1 cellular context compared by ENCODE assay signal in the genomic region with DNA sequence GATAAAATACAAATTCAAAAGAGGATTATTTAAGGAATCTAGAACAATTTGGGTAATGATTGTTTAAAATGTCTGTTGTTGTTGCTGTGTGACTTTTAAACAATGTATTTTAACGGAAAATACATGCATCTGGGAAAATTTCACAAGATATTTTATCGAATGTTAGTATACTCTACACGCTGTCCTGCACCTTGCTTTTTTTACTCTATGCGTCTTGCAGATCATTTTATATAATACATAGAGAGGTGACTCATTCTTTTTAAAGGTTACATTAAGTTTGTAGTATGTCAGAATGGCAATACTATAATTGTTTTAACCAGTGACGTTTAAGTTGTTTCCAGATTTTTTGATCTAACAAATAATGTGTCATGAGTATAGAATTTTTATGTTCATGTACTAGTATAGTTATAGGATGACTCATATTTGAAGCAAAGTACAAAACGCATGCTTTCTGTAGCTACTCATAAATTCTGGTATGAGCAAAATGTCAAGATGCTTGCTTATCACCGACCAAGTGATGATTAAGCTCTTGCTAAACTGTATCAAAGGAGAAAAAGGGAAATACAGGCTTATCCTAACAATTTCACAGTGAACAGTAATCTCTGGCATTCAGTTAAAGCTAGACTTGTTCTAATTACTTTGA.
A peak's percentile ranks its signal among the peaks of the same experiment; 100 is the strongest.
TF ChIP-seq lines count a peak whose summit lies in the region.

No MANE protein-coding gene starts in this region.

TF ChIP-seq in SK-N-SH, 30 proteins besides CTCF, POLR2A, EP300 and RAD21 (continued from another document):
- 0 out of 2 replicates have a peak, but pooled peaks have one; percentile 29 for TF ChIP-seq GABPA (IDR thresholded peaks at IDR 0.05; ENCODE audit: low read depth)
- no peak for TF ChIP-seq SIN3A (IDR thresholded peaks at IDR 0.05; ENCODE audit: borderline replicate concordance, low read depth, low read length)
- TF ChIP-seq, protein P1, sequence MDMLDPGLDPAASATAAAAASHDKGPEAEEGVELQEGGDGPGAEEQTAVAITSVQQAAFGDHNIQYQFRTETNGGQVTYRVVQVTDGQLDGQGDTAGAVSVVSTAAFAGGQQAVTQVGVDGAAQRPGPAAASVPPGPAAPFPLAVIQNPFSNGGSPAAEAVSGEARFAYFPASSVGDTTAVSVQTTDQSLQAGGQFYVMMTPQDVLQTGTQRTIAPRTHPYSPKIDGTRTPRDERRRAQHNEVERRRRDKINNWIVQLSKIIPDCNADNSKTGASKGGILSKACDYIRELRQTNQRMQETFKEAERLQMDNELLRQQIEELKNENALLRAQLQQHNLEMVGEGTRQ (IDR thresholded peaks at IDR 0.05; ENCODE audit: borderline replicate concordance, low read depth, low read length), result no peak
- peak; percentile 80; the same call in 1 of the 2 replicates for TF ChIP-seq MEF2A (IDR thresholded peaks at IDR 0.05; ENCODE audit: borderline replicate concordance, low read depth)
- TF ChIP-seq RCOR1 (IDR thresholded peaks at IDR 0.05; ENCODE audit: low read length), result no peak
- TF ChIP-seq RXRA (IDR thresholded peaks at IDR 0.05; ENCODE audit: borderline replicate concordance, low read depth), result peak; percentile 69; the same call in 1 of the 2 replicates
- no peak for TF ChIP-seq CHD2 (IDR thresholded peaks at IDR 0.05; ENCODE audit: low read length, partially characterized antibody)
- TF ChIP-seq RFX5 (IDR thresholded peaks at IDR 0.05; ENCODE audit: low read length), result no peak
